ENCODE assay signal across 8 cellular contexts in the genomic region with DNA sequence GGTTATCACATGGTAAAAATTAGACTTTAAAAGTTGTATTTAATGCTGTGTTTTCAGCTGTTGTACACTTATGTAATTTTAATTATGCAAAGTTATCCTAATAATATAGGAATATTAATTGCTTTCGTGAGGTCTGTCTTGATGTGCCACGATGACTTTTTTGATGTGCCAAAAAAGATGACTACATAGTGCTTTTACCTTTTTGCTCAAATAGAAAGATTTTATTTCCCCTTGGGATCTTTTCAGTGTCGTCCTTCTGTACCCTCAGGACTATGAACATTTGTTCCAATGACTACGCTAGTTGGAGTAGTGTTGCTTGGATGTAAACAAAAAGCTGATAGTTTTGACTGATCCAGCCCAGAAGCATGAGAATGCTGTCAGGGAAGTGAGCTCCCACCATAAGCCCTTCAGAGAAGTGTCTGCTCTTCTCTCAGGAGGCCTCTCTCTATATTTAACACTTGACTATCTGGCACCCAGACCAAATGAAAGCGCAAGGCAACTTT. TPM values are rescaled to one million over a fixed set of nuclear protein-coding genes. Genes with fewer than 3 reads are reported as not detected.
DNase-seq lines count a peak whose midpoint lies in the region; ATAC-seq and TF ChIP-seq lines count a peak whose summit lies in the region.

No MANE protein-coding gene starts in this region.

- peak overlapping the region; percentile 93 for H3K4me3 ChIP-seq in BLaER1
- H3K4me3 ChIP-seq in LNCaP clone FGC (ENCODE audit: low read depth, low read length): peak overlapping the region; percentile 89
- peak overlapping the region; percentile 100 for H3K4me3 ChIP-seq in choroid plexus epithelial cell (ENCODE audit: low read depth, low read length)

- no peak for TF ChIP-seq CTCF in LNCaP clone FGC (IDR thresholded peaks at IDR 0.05; ENCODE audit: control insufficient read depth, extremely low read depth, insufficient read depth)
- no peak for TF ChIP-seq CTCF in choroid plexus epithelial cell (conservative IDR thresholded peaks at IDR 0.05; ENCODE audit: low read depth, low read length)

- peaks cover 35% of the 10 kb centered on the region for H3K4me1 ChIP-seq in BLaER1

- H3K9me3 Mint-ChIP-seq in naive thymus-derived CD8-positive, alpha-beta T cell: no peaks in the 10 kb centered on the region

- no peaks in the 10 kb centered on the region for H3K27me3 Mint-ChIP-seq in naive thymus-derived CD8-positive, alpha-beta T cell

- no peaks in the 10 kb centered on the region for H3K9me3 ChIP-seq in BLaER1

- peak overlapping the region; percentile 100 for H3K27ac ChIP-seq in BLaER1

- H3K4me2 ChIP-seq in BLaER1: peak overlapping the region; percentile 87

- H3K27ac Mint-ChIP-seq in naive thymus-derived CD8-positive, alpha-beta T cell: peak overlapping the region; percentile 94 to 100 (median 99)

- H3K9ac ChIP-seq in BLaER1: peak overlapping the region; percentile 99

- no peaks in the 10 kb centered on the region for H3K27me3 ChIP-seq in BLaER1

- no peak for ATAC-seq in naive thymus-derived CD8-positive, alpha-beta T cell
- ATAC-seq in HG02610 (IDR thresholded peaks at IDR 0.05; ENCODE audit: unreplicated experiment): no peak

- H3K36me3 Mint-ChIP-seq in naive thymus-derived CD8-positive, alpha-beta T cell: peaks cover 0 to 10% (median 0%) of the 10 kb centered on the region in 3 donors

- peaks cover 31% of the 10 kb centered on the region for H4K20me1 ChIP-seq in BLaER1

- H3K4me1 Mint-ChIP-seq in naive thymus-derived CD8-positive, alpha-beta T cell: peaks cover 12 to 50% (median 38%) of the 10 kb centered on the region in 4 donors

- POLR2A ChIA-PET in naive thymus-derived CD8-positive, alpha-beta T cell (lab: Charles Lee): interaction anchor here (0.6 to 4.6 kb wide), 25 partner anchors 9 to 1431 kb away, joined by 3 to 68 read pairs (median 5); partner anchors contain the start of genes AK9, CDK19, CEP57L1 and FIG4

- peaks cover 9% of the 10 kb centered on the region for H3K36me3 ChIP-seq in BLaER1

- H3K4me3 Mint-ChIP-seq in naive thymus-derived CD8-positive, alpha-beta T cell: peak overlapping the region; percentile 94 to 99 (median 98)

- DNase-seq in LNCaP clone FGC (ENCODE audit: low read depth) (no peak), choroid plexus epithelial cell (ENCODE audit: low read depth) (no peak), NCI-H2107 treated with DMSO at 0.1 percent for 48 hours (lab: John Stamatoyannopoulos, UW; ENCODE audit: unreplicated experiment) (no peak), OCI-M2 (lab: John Stamatoyannopoulos, UW; ENCODE audit: unreplicated experiment) (no peak), GM19240 (ENCODE audit: insufficient read length, low spot score) (no peak)
- DNase-seq in naive thymus-derived CD8-positive, alpha-beta T cell: no peak

RNA-seq across cellular contexts. Expression of gene CD164, which starts 1.2 kb away (rescaled TPM):
- 100 to 1,000 TPM; 175 to 180 TPM for total RNA-seq in naive thymus-derived CD8-positive, alpha-beta T cell
- 100 to 1,000 TPM; 159 to 209 (median 198) TPM for polyA plus RNA-seq in naive thymus-derived CD8-positive, alpha-beta T cell

RNA-seq across cellular contexts. Expression of gene PPIL6, which starts 56.9 kb away (rescaled TPM):
- total RNA-seq in naive thymus-derived CD8-positive, alpha-beta T cell: 1 to 10 TPM in 1 of 2 experiments, under 1 TPM in 1; 0.66 to 1.3 TPM
- 1 to 10 TPM in 1 of 3 donors, under 1 TPM in 2; 0.25 to 1.7 (median 0.63) TPM for polyA plus RNA-seq in naive thymus-derived CD8-positive, alpha-beta T cell

RNA-seq across cellular contexts. Expression of gene SMPD2, which starts 57.0 kb away (rescaled TPM):
- total RNA-seq in naive thymus-derived CD8-positive, alpha-beta T cell: 10 to 100 TPM; 15.1 to 16.3 TPM
- 1 to 10 TPM; 5.8 to 8.2 (median 6.7) TPM for polyA plus RNA-seq in naive thymus-derived CD8-positive, alpha-beta T cell
